8 cellular contexts compared by ENCODE assay signal in genomic region chr5:54311178-54311811, GRCh38. TPM values are rescaled to one million over a fixed set of nuclear protein-coding genes. Genes with fewer than 3 reads are reported as not detected.
DNase-seq lines count a peak whose midpoint lies in the region; ATAC-seq, FAIRE-seq and TF ChIP-seq lines count a peak whose summit lies in the region.

No MANE protein-coding gene starts in this region.

- intact Hi-C loops in gastrocnemius medialis (cut with DNase I; ENCODE audit: low total_unique reads): loop anchor here (5.0 kb wide), 1 partner anchor 181 kb away; no protein-coding TSS in a partner anchor

- H3K27me3 ChIP-seq in right atrium auricular region: no peaks in the 10 kb centered on the region
- no peaks in the 10 kb centered on the region for H3K27me3 ChIP-seq in gastrocnemius medialis

- H3K27ac ChIP-seq in right atrium auricular region: peak overlapping the region; percentile 84 to 87
- H3K27ac ChIP-seq in gastrocnemius medialis: peak overlapping the region; percentile 76 to 85 (median 82)

- H3K4me1 Mint-ChIP-seq in activated naive CD8-positive, alpha-beta T cell (ENCODE audit: low read depth): peaks cover 27% of the 10 kb centered on the region

- H3K4me3 Mint-ChIP-seq in activated naive CD8-positive, alpha-beta T cell: peak overlapping the region; percentile 91

- H3K27ac Mint-ChIP-seq in activated naive CD8-positive, alpha-beta T cell: peak overlapping the region; percentile 88

- H3K4me3 ChIP-seq in right atrium auricular region (peak overlapping the region; percentile 80 to 81), gastrocnemius medialis (peak overlapping the region; percentile 59 to 94 (median 80))

- no peaks in the 10 kb centered on the region for H3K9me3 Mint-ChIP-seq in activated naive CD8-positive, alpha-beta T cell (ENCODE audit: low read depth)

- DNase-seq in DMS 273 (lab: John Stamatoyannopoulos, UW; ENCODE audit: unreplicated experiment): peak; percentile 70
- DNase-seq in HTR-8/SVneo (ENCODE audit: insufficient read length, low spot score): peak; percentile 28
- DNase-seq in right atrium auricular region (ENCODE audit: low spot score): no peak
- no peak for DNase-seq in gastrocnemius medialis
- DNase-seq in NCI-H1105 (lab: John Stamatoyannopoulos, UW): no peak

- no peaks in the 10 kb centered on the region for H3K36me3 ChIP-seq in right atrium auricular region
- H3K36me3 ChIP-seq in gastrocnemius medialis: no peaks in the 10 kb centered on the region

- peak; percentile 60 for FAIRE-seq in HTR-8/SVneo (lab: Jason Lieb, UNC)

- TF ChIP-seq POLR2A in gastrocnemius medialis (IDR thresholded peaks at IDR 0.05): no peak

- TF ChIP-seq CTCF in right atrium auricular region (IDR thresholded peaks at IDR 0.05): no peak
- TF ChIP-seq CTCF in gastrocnemius medialis (IDR thresholded peaks at IDR 0.05 in 4 of 5, conservative IDR thresholded peaks at IDR 0.05 in 1 of 5): no peak

- in situ Hi-C loops in gastrocnemius medialis (cut with MboI; ENCODE audit: low sequenced_read_pairs in 4 of 4): no loop called here

- H3K9me3 ChIP-seq in right atrium auricular region (no peaks in the 10 kb centered on the region), gastrocnemius medialis (no peaks in the 10 kb centered on the region)

- H3K36me3 Mint-ChIP-seq in activated naive CD8-positive, alpha-beta T cell: no peaks in the 10 kb centered on the region

- H3K4me1 ChIP-seq in right atrium auricular region (peaks cover 0 to 31% of the 10 kb centered on the region in 2 donors), gastrocnemius medialis (peaks cover 8 to 11% of the 10 kb centered on the region in 2 donors)

- H3K27me3 Mint-ChIP-seq in activated naive CD8-positive, alpha-beta T cell: peaks cover 5% of the 10 kb centered on the region

- ATAC-seq in gastrocnemius medialis (peak; percentile 12 to 21), GM18873 (IDR thresholded peaks at IDR 0.05; ENCODE audit: low FRiP score, unreplicated experiment) (no peak), HG02884 (IDR thresholded peaks at IDR 0.05; ENCODE audit: unreplicated experiment) (no peak)

RNA-seq across cellular contexts. Expression of gene ARL15, which starts 0.9 kb away (rescaled TPM):
- total RNA-seq in right atrium auricular region (10 to 100 TPM; 11.4 to 22.8 TPM), gastrocnemius medialis (1 to 10 TPM; 1.7 to 5.5 (median 3.2) TPM)

Comparison
In these comparisons a context has a peak if more than half of its experiments do, and no peak if none do; other contexts are left out.
1. DNase-seq: peak in DMS 273 (single experiment) and HTR-8/SVneo (single experiment); none in right atrium auricular region (single experiment), gastrocnemius medialis (0 of 2) and NCI-H1105 (single experiment).
2. ATAC-seq: peak in gastrocnemius medialis (2 of 2); none in GM18873 (single experiment) and HG02884 (single experiment).